In the genomic region with DNA sequence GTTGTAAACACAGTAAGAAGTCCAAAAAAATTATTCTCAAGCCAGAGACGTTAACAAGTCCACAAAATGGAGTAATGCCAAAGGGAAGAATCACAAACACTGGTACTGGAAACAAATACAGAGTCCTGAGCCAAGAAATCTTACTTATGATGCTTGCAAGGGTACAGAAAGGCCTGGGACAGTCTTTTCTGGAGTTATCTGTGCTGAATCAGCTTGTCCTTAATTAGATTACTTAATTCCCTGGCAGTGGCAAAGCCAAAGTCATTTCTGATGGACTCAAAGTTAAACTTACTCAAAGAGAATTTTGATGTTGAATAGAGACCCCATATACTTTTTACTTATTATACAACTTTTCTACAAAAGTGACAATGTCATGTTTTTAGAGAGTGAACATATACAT, we compare ENCODE assay signal across 30 cellular contexts.
"Had no signal": no experiment of that assay in that cellular context is flagged by ENCODE, and none has a peak within 500 bp of the region (broad histone marks: within the 10 kb centered on the region; RNA-seq: fewer than 3 reads in every experiment).

No MANE protein-coding gene starts in this region.

- H3K27me3 ChIP-seq: ascending aorta, cardiac muscle cell, Peyer's patch, SJSA1 had no signal

- H3K9me3 ChIP-seq: ascending aorta, Peyer's patch, SJSA1 had no signal

- H3K36me3 ChIP-seq: ascending aorta, cardiac muscle cell, Peyer's patch, SJSA1, WERI-Rb-1 had no signal

- H3K4me3 ChIP-seq: ascending aorta, cardiac muscle cell, Peyer's patch, SJSA1 had no signal

- DNase-seq: activated CD4-positive, alpha-beta T cell treated with anti-CD3 and anti-CD28 coated beads for 1 hour; activated CD4-positive, alpha-beta T cell treated with anti-CD3 and anti-CD28 coated beads, Interleukin-2, amount 10 ng/mL, durations not matched to agents 24 days and 14 days; activated CD4-positive, alpha-beta T cell treated with anti-CD3 and anti-CD28 coated beads, Interleukin-2, amount 50 U/mL, for 4 hours; activated CD4-positive, CD25-positive, alpha-beta regulatory T cell; activated CD8-positive, alpha-beta T cell treated with anti-CD3 and anti-CD28 coated beads for 36 hours; activated gamma-delta T cell; activated naive CD4-positive, alpha-beta T cell treated with Interleukin-2 at 50 U/mL for 16 hours; activated naive CD8-positive, alpha-beta T cell treated with anti-CD3 and anti-CD28 coated beads, Interleukin-2, amount 10 ng/mL, durations not matched to agents 7 days and 5 days; activated T-cell treated with anti-CD3 and anti-CD28 coated beads, Interleukin-2, amount 50 U/mL, for 24 hours; amygdala; Kasumi-1; KG1; MM.1S; MV-4-11; NCI-H1092; NCI-H1417 treated with DMSO at 0.1 percent for 48 hours; NCI-H1694; NCI-H1930; NCI-H2171; NCI-H524; NK-92 treated with Interleukin-12 subunit alpha and Interleukin-12 subunit beta, amount 100 ng/mL, for 24 hours; PC-3; Peyer's patch; RPMI8226; SHP77 treated with DMSO at 0.1 percent for 48 hours; T1000; WERI-Rb-1 had no signal

- H3K27ac ChIP-seq: ascending aorta, cardiac muscle cell, Peyer's patch, SJSA1, WERI-Rb-1 had no signal

- H3K4me1 ChIP-seq: ascending aorta, Peyer's patch, SJSA1 had no signal

- ATAC-seq: activated CD8-positive, alpha-beta T cell treated with anti-CD3 and anti-CD28 coated beads for 36 hours; PC-3 had no signal
